8 cellular contexts compared by ENCODE assay signal in the genomic region with DNA sequence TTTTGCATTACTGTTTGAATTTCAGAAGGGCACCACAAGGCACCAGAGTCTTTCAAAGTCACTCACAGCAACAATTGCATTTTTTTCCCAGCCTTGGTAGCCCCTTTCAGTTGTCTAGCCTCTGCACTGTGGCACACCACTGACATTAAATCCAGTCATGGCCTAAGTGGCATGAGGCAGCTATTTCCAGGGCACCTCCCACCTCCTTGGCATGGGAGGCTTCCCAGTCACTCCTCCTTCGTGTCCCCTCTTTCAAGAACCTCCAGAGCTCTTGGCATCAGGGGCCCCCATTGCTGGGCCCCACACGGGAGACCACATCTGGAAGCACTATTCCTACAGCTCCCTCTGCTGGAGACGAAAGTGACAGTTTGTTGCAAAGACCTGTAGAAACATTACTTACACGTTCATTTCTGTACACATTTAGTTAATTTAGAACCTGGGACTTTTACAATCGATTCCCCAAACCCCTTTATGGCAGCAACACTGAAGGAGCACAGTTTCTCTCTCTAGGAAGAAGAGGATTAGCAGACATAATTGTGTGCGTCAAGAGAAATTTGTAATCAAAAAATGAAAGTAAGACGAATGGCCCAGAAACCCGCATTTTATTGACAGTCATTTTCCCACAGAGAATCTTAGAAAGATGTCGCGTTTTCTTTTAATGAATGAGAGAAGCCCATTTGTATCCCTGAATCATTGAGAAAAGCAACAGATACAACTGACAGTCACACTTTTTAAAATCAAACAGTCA. TPM values are rescaled to one million over a fixed set of nuclear protein-coding genes. Genes with fewer than 3 reads are reported as not detected.
A peak's percentile ranks its signal among the peaks of the same experiment; 100 is the strongest.
DNase-seq lines count a peak whose midpoint lies in the region; ATAC-seq, FAIRE-seq and TF ChIP-seq lines count a peak whose summit lies in the region.

No MANE protein-coding gene starts in this region.

- peak overlapping the region; percentile 7 for H3K4me3 Mint-ChIP-seq in stimulated activated naive CD8-positive, alpha-beta T cell treated with anti-CD3 and anti-CD28 coated beads, Interleukin-15, Interleukin-2, amounts not matched to agents 100 ng/mL and 50 ng/mL, for 24 hours

- peaks cover 12% of the 10 kb centered on the region for H3K36me3 ChIP-seq in cardiac muscle cell
- peaks cover 15 to 26% of the 10 kb centered on the region in 2 experiments for H3K36me3 ChIP-seq in endothelial cell of umbilical vein (ENCODE audit: control insufficient read depth in 2 of 2, extremely low read depth in 1 of 2, insufficient read depth in 2 of 2, low read length in 2 of 2)

- H4K20me1 ChIP-seq in endothelial cell of umbilical vein (replicated peaks; ENCODE audit: control insufficient read depth, extremely low read depth, insufficient read depth, low read length) = peaks cover 9% of the 10 kb centered on the region

- H3K27ac ChIP-seq in cardiac muscle cell (no peak overlapping the region), endothelial cell of umbilical vein (ENCODE audit: insufficient read depth, low read depth, low read length) (no peak overlapping the region)

- H3K4me1 Mint-ChIP-seq in stimulated activated naive CD8-positive, alpha-beta T cell treated with anti-CD3 and anti-CD28 coated beads, Interleukin-15, Interleukin-2, amounts not matched to agents 100 ng/mL and 50 ng/mL, for 24 hours (ENCODE audit: low read depth) = peaks cover 59% of the 10 kb centered on the region

- H3K4me1 ChIP-seq in cardiac muscle cell (ENCODE audit: low read depth) = no peaks in the 10 kb centered on the region
- no peaks in the 10 kb centered on the region for H3K4me1 ChIP-seq in endothelial cell of umbilical vein (ENCODE audit: control insufficient read depth, extremely low read depth, insufficient read depth, low read length)

- H3K9me1 ChIP-seq in endothelial cell of umbilical vein (replicated peaks; ENCODE audit: control insufficient read depth, extremely low read depth, insufficient read depth, low read length) = no peaks in the 10 kb centered on the region

- TF ChIP-seq CTCF in cardiac muscle cell (IDR thresholded peaks at IDR 0.05; ENCODE audit: low read depth, low read length) = peak; percentile 59
- peak; percentile 43 to 44 for TF ChIP-seq CTCF in endothelial cell of umbilical vein (IDR thresholded peaks at IDR 0.05; ENCODE audit: extremely low read depth in 1 of 2, insufficient read depth in 1 of 2, low read depth in 1 of 2, low read length in 2 of 2)

- H3K9ac ChIP-seq in endothelial cell of umbilical vein (replicated peaks; ENCODE audit: extremely low read depth, insufficient read depth, low read length) = no peak overlapping the region

- POLR2A ChIA-PET in endothelial cell of umbilical vein (lab: Charles Lee) = no interaction called here

- peaks cover 24% of the 10 kb centered on the region for H3K27me3 ChIP-seq in cardiac muscle cell
- peaks cover 10 to 11% of the 10 kb centered on the region in 2 experiments for H3K27me3 ChIP-seq in endothelial cell of umbilical vein (ENCODE audit: control insufficient read depth in 2 of 2, insufficient read depth in 2 of 2, low read length in 2 of 2)

- H3K9me3 Mint-ChIP-seq in stimulated activated naive CD8-positive, alpha-beta T cell treated with anti-CD3 and anti-CD28 coated beads, Interleukin-15, Interleukin-2, amounts not matched to agents 100 ng/mL and 50 ng/mL, for 24 hours = no peaks in the 10 kb centered on the region

- DNase-seq in cardiac muscle cell (ENCODE audit: low read depth in 1 of 2, low spot score in 1 of 2) (peak; percentile 53 to 63), Right ventricle myocardium inferior (ENCODE audit: missing footprints) (no peak), NCI-H460 (ENCODE audit: extremely low read depth, low read depth) (peak; percentile 33), endothelial cell of umbilical vein (ENCODE audit: low read depth, low spot score) (peak; percentile 26), NK-92 (lab: John Stamatoyannopoulos, UW; ENCODE audit: unreplicated experiment) (no peak), Ammon's horn (ENCODE audit: low spot score) (no peak)

- FAIRE-seq in endothelial cell of umbilical vein (lab: Jason Lieb, UNC) = peak; percentile 4

- H3K36me3 Mint-ChIP-seq in stimulated activated naive CD8-positive, alpha-beta T cell treated with anti-CD3 and anti-CD28 coated beads, Interleukin-15, Interleukin-2, amounts not matched to agents 100 ng/mL and 50 ng/mL, for 24 hours (ENCODE audit: low read depth) = peaks cover 61% of the 10 kb centered on the region

- dilution Hi-C loops in endothelial cell of umbilical vein (cut with MboI; ENCODE audit: extremely low pct_ligation_motif_present, low sequenced_read_pairs) = no loop called here

- H2AFZ ChIP-seq in endothelial cell of umbilical vein (ENCODE audit: low read depth, low read length) = no peak overlapping the region

- peak overlapping the region; percentile 36 for H3K27ac Mint-ChIP-seq in stimulated activated naive CD8-positive, alpha-beta T cell treated with anti-CD3 and anti-CD28 coated beads, Interleukin-15, Interleukin-2, amounts not matched to agents 100 ng/mL and 50 ng/mL, for 24 hours

- ATAC-seq in Right ventricle myocardium inferior = no peak
- no peak for ATAC-seq in HG02870 (IDR thresholded peaks at IDR 0.05; ENCODE audit: unreplicated experiment)

- no peak overlapping the region for H3K4me3 ChIP-seq in cardiac muscle cell
- H3K4me3 ChIP-seq in endothelial cell of umbilical vein (replicated peaks in 1 of 3; ENCODE audit: insufficient read depth in 1 of 3, low read depth in 1 of 3, low read length in 3 of 3) = no peak overlapping the region

- CTCF ChIA-PET in endothelial cell of umbilical vein (lab: Charles Lee) = interaction anchor here (0.6 to 3.2 kb wide), 15 partner anchors 9 to 252 kb away, joined by 3 to 19 read pairs (median 5); partner anchors contain the start of gene RPL22

- no peak for TF ChIP-seq POLR2A in endothelial cell of umbilical vein (IDR thresholded peaks at IDR 0.05; ENCODE audit: low read depth, low read length)

- no TSS peak for BruUV-seq in endothelial cell of umbilical vein (replicated peaks; lab: Mats Ljungman, UMichigan)

- no peaks in the 10 kb centered on the region for H3K9me3 ChIP-seq in cardiac muscle cell (ENCODE audit: low read depth)
- H3K9me3 ChIP-seq in endothelial cell of umbilical vein (replicated peaks; ENCODE audit: control insufficient read depth, insufficient read depth, low read length) = no peaks in the 10 kb centered on the region

- H3K79me2 ChIP-seq in endothelial cell of umbilical vein (ENCODE audit: control insufficient read depth, insufficient read depth, low read length) = peaks cover 27% of the 10 kb centered on the region

- no peak overlapping the region for H3K4me2 ChIP-seq in endothelial cell of umbilical vein (ENCODE audit: insufficient read depth, low read length)

- intact Hi-C loops in Right ventricle myocardium inferior (cut with DNase I) (no loop called here), endothelial cell of umbilical vein (cut with micrococcal nuclease) (loop anchor here (1.0 kb wide), 2 partner anchors 78 to 133 kb away; no protein-coding TSS in a partner anchor)

- H3K27me3 Mint-ChIP-seq in stimulated activated naive CD8-positive, alpha-beta T cell treated with anti-CD3 and anti-CD28 coated beads, Interleukin-15, Interleukin-2, amounts not matched to agents 100 ng/mL and 50 ng/mL, for 24 hours = peaks cover 12% of the 10 kb centered on the region

RNA-seq across cellular contexts. Expression of gene CHD5, which starts 5.7 kb away (rescaled TPM):
- total RNA-seq in cardiac muscle cell (0.11 and 0.24 TPM in 2 replicates), Right ventricle myocardium inferior (0.05 TPM), endothelial cell of umbilical vein (0.11 and 0.14 TPM in 2 replicates)
- polyA plus RNA-seq in cardiac muscle cell (0.11 TPM in 1 of 2 replicates, not detected in the other), endothelial cell of umbilical vein (0.03 and 0.04 TPM in 2 replicates)
- total RNA-seq in NCI-H460 (2014; rRNA removed; shearing (Covaris generic)) = 0.30 TPM in 1 of 2 replicates, not detected in the other
- polyA plus RNA-seq in NCI-H460 (2014; cell fraction: nucleus; rRNA removed) = 0.61 and 0.69 TPM in 2 replicates
- 0.03 TPM in 1 of 2 replicates, not detected in the other for polyA plus RNA-seq in endothelial cell of umbilical vein (2011; cell fraction: cytosol; rRNA removed)
- 0.39 and 0.45 TPM in 2 replicates for polyA plus RNA-seq in endothelial cell of umbilical vein (2011; cell fraction: nucleus; rRNA removed)
- polyA plus RNA-seq in endothelial cell of umbilical vein (2012) = 0.05 and 0.07 TPM in 2 replicates
- not detected in 2 replicates for polyA minus RNA-seq in endothelial cell of umbilical vein
- polyA minus RNA-seq in endothelial cell of umbilical vein (2011; cell fraction: cytosol; rRNA and poly(A)+ RNA removed) = not detected
- 0.10 and 0.14 TPM in 2 replicates for polyA minus RNA-seq in endothelial cell of umbilical vein (2011; cell fraction: nucleus; rRNA and poly(A)+ RNA removed)

RNA-seq across cellular contexts. Expression of gene RPL22, which starts 13.6 kb away (rescaled TPM):
- 101 and 132 TPM in 2 replicates for total RNA-seq in cardiac muscle cell
- polyA plus RNA-seq in cardiac muscle cell = 123 and 130 TPM in 2 replicates
- 264 TPM for total RNA-seq in Right ventricle myocardium inferior
- 298 and 299 TPM in 2 replicates for total RNA-seq in NCI-H460 (2014; rRNA removed; shearing (Covaris generic))
- polyA plus RNA-seq in NCI-H460 (2014; cell fraction: nucleus; rRNA removed) = 133 and 159 TPM in 2 replicates
- total RNA-seq in endothelial cell of umbilical vein = 343 and 372 TPM in 2 replicates
- polyA plus RNA-seq in endothelial cell of umbilical vein = 52.2 and 71.2 TPM in 2 replicates
- polyA plus RNA-seq in endothelial cell of umbilical vein (2011; cell fraction: cytosol; rRNA removed) = 202 and 204 TPM in 2 replicates
- 46.2 and 77.5 TPM in 2 replicates for polyA plus RNA-seq in endothelial cell of umbilical vein (2011; cell fraction: nucleus; rRNA removed)
- 955 and 1,170 TPM in 2 replicates for polyA plus RNA-seq in endothelial cell of umbilical vein (2012)
- polyA minus RNA-seq in endothelial cell of umbilical vein = 30.2 and 35.8 TPM in 2 replicates
- 58.0 TPM for polyA minus RNA-seq in endothelial cell of umbilical vein (2011; cell fraction: cytosol; rRNA and poly(A)+ RNA removed)
- polyA minus RNA-seq in endothelial cell of umbilical vein (2011; cell fraction: nucleus; rRNA and poly(A)+ RNA removed) = 26.7 and 34.6 TPM in 2 replicates

RNA-seq across cellular contexts. Expression of gene RNF207, which starts 20.1 kb away (rescaled TPM):
- total RNA-seq in cardiac muscle cell (198 and 273 TPM in 2 replicates), Right ventricle myocardium inferior (54.6 TPM), endothelial cell of umbilical vein (2.4 and 8.2 TPM in 2 replicates)
- polyA plus RNA-seq in cardiac muscle cell (166 and 180 TPM in 2 replicates), endothelial cell of umbilical vein (3.2 and 9.6 TPM in 2 replicates)
- 12.4 and 12.9 TPM in 2 replicates for total RNA-seq in NCI-H460 (2014; rRNA removed; shearing (Covaris generic))
- polyA plus RNA-seq in NCI-H460 (2014; cell fraction: nucleus; rRNA removed) = 137 and 152 TPM in 2 replicates
- polyA plus RNA-seq in endothelial cell of umbilical vein (2011; cell fraction: cytosol; rRNA removed) = 1.0 and 1.4 TPM in 2 replicates
- polyA plus RNA-seq in endothelial cell of umbilical vein (2011; cell fraction: nucleus; rRNA removed) = 26.1 and 37.3 TPM in 2 replicates
- 4.9 and 6.1 TPM in 2 replicates for polyA plus RNA-seq in endothelial cell of umbilical vein (2012)
- polyA minus RNA-seq in endothelial cell of umbilical vein = 3.3 and 3.7 TPM in 2 replicates
- polyA minus RNA-seq in endothelial cell of umbilical vein (2011; cell fraction: cytosol; rRNA and poly(A)+ RNA removed) = 7.6 TPM
- 4.1 and 7.0 TPM in 2 replicates for polyA minus RNA-seq in endothelial cell of umbilical vein (2011; cell fraction: nucleus; rRNA and poly(A)+ RNA removed)

RNA-seq across cellular contexts. Expression of gene ICMT, which starts 50.0 kb away (rescaled TPM):
- total RNA-seq in cardiac muscle cell = 45.4 and 72.2 TPM in 2 replicates
- polyA plus RNA-seq in cardiac muscle cell = 40.6 and 54.3 TPM in 2 replicates
- total RNA-seq in Right ventricle myocardium inferior = 58.8 TPM
- total RNA-seq in NCI-H460 (2014; rRNA removed; shearing (Covaris generic)) = 42.2 and 47.9 TPM in 2 replicates
- 39.1 and 44.0 TPM in 2 replicates for polyA plus RNA-seq in NCI-H460 (2014; cell fraction: nucleus; rRNA removed)
- total RNA-seq in endothelial cell of umbilical vein = 66.4 and 66.5 TPM in 2 replicates
- 35.5 and 39.2 TPM in 2 replicates for polyA plus RNA-seq in endothelial cell of umbilical vein
- polyA plus RNA-seq in endothelial cell of umbilical vein (2011; cell fraction: cytosol; rRNA removed) = 35.0 and 38.0 TPM in 2 replicates
- 15.3 and 20.9 TPM in 2 replicates for polyA plus RNA-seq in endothelial cell of umbilical vein (2011; cell fraction: nucleus; rRNA removed)
- polyA plus RNA-seq in endothelial cell of umbilical vein (2012) = 36.2 and 57.3 TPM in 2 replicates
- polyA minus RNA-seq in endothelial cell of umbilical vein = 62.1 and 66.7 TPM in 2 replicates
- polyA minus RNA-seq in endothelial cell of umbilical vein (2011; cell fraction: cytosol; rRNA and poly(A)+ RNA removed) = 68.8 TPM
- polyA minus RNA-seq in endothelial cell of umbilical vein (2011; cell fraction: nucleus; rRNA and poly(A)+ RNA removed) = 10.9 and 12.2 TPM in 2 replicates

RNA-seq across cellular contexts. Expression of gene HES3, which starts 58.2 kb away (rescaled TPM):
- not detected in 2 replicates for total RNA-seq in cardiac muscle cell
- polyA plus RNA-seq in cardiac muscle cell = not detected in 2 replicates
- total RNA-seq in Right ventricle myocardium inferior = not detected
- total RNA-seq in NCI-H460 (2014; rRNA removed; shearing (Covaris generic)) = not detected in 2 replicates
- not detected in 2 replicates for polyA plus RNA-seq in NCI-H460 (2014; cell fraction: nucleus; rRNA removed)
- total RNA-seq in endothelial cell of umbilical vein = not detected in 2 replicates
- polyA plus RNA-seq in endothelial cell of umbilical vein = not detected in 2 replicates
- not detected in 2 replicates for polyA plus RNA-seq in endothelial cell of umbilical vein (2011; cell fraction: cytosol; rRNA removed)
- polyA plus RNA-seq in endothelial cell of umbilical vein (2011; cell fraction: nucleus; rRNA removed) = not detected in 2 replicates
- not detected in 2 replicates for polyA plus RNA-seq in endothelial cell of umbilical vein (2012)
- not detected in 2 replicates for polyA minus RNA-seq in endothelial cell of umbilical vein
- polyA minus RNA-seq in endothelial cell of umbilical vein (2011; cell fraction: cytosol; rRNA and poly(A)+ RNA removed) = not detected
- not detected in 2 replicates for polyA minus RNA-seq in endothelial cell of umbilical vein (2011; cell fraction: nucleus; rRNA and poly(A)+ RNA removed)

Comparison
In these comparisons a context has a peak if more than half of its experiments do, and no peak if none do; other contexts are left out.
1. DNase-seq: peak in cardiac muscle cell (2 of 2), NCI-H460 (single experiment) and endothelial cell of umbilical vein (single experiment); none in Right ventricle myocardium inferior (single experiment), NK-92 (single experiment) and Ammon's horn (single experiment).